In the genomic region with DNA sequence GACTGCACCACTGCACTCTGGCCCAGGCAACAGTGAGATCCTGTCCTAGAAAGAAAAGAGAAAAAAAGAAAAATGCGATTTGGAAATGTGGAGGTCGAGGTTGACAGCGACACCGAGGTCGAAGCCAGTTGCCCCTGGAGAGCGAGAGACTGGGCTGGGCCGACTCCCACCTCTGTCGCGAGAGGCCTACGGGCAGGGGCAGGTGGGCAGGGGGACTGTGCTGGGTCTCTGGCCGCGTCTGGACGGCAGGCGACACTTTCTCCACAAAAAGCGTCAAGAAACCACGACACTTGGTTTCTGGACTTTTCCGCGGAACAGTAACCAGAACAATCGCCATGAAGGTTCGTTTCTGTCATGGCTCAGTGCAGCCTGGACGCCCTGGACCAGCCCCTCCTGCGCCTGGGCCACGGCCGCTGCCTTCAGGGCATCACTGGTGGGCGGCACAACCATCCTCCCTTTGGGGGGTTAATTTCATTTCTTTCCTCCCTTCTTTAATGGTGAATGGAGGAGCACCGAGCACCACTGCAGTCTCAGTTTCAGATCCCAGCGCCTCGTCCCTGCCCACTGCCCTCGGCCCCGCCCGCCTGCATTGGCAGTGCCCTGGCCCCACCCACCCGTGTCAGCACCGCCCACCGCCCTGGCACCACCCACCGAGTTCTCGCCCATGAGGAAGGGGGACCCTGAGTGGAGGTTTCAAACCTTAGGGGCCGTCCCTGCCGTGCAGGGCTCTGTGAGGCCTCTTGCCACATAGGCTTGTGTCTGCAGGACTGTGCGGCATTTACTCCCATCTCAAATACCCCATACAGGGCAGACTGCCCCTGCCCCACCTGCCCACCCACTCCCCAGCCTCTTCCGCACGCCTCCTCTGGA, we compare ENCODE assay signal across 19 cellular contexts. TPM values are rescaled to one million over a fixed set of nuclear protein-coding genes. Genes with fewer than 3 reads are reported as not detected.
DNase-seq lines count a peak whose midpoint lies in the region; ATAC-seq and TF ChIP-seq lines count a peak whose summit lies in the region.
"Had no signal": no experiment of that assay in that cellular context is flagged by ENCODE, and none has a peak within 500 bp of the region (broad histone marks: within the 10 kb centered on the region; RNA-seq: fewer than 3 reads in every experiment).

No MANE protein-coding gene starts in this region.

- no peak overlapping the region for H3K4me3 Mint-ChIP-seq in stimulated activated memory B cell treated with anti-CD40 and anti-IgM and Interleukin-4, amounts not matched to agents 10 μg/mL and 1 μg/mL and 100 μg/mL, for 72 hours
- no peak overlapping the region for H3K4me3 Mint-ChIP-seq in activated naive CD8-positive, alpha-beta T cell treated with anti-CD3 and anti-CD28 coated beads for 36 hours
- H3K4me3 Mint-ChIP-seq: activated CD4-positive, alpha-beta memory T cell treated with anti-CD3 and anti-CD28 coated beads, Interleukin-2, amount 10 ng/mL, durations not matched to agents 7 days and 5 days; activated T-cell treated with anti-CD3 and anti-CD28 coated beads, Interleukin-2, amount 50 U/mL, for 72 hours; H9 had no signal

- in situ Hi-C loops in GM13977 (cut with MboI; ENCODE audit: low pct_unique_long_range_greater_than_20kb, low sequenced_read_pairs, unreplicated experiment): no loop called here

- DNase-seq in left ventricle myocardium superior (peak; percentile 23), right atrium auricular region (ENCODE audit: low spot score) (no peak), NOMO-1 treated with dmso at 0.1 percent for 144 hours (lab: John Stamatoyannopoulos, UW; ENCODE audit: unreplicated experiment) (peak; percentile 69), GM13977 (ENCODE audit: low spot score) (no peak), kidney tubule cell (ENCODE audit: low spot score) (no peak)
- DNase-seq in activated naive CD8-positive, alpha-beta T cell treated with anti-CD3 and anti-CD28 coated beads for 36 hours: no peak
- DNase-seq: activated CD4-positive, alpha-beta memory T cell treated with anti-CD3 and anti-CD28 coated beads, Interleukin-2, amount 10 ng/mL, durations not matched to agents 7 days and 5 days; activated T-cell treated with anti-CD3 and anti-CD28 coated beads, Interleukin-2, amount 50 U/mL, for 72 hours; dermis blood vessel endothelial cell; foreskin keratinocyte; H9; NCI-H1105; NCI-H510A treated with DMSO at 0.1 percent for 48 hours; SK-N-SH; uterus had no signal

- H3K36me3 ChIP-seq in right atrium auricular region: peaks cover 23% of the 10 kb centered on the region
- H3K36me3 ChIP-seq: uterus had no signal

- intact Hi-C loops in left ventricle myocardium superior (cut with micrococcal nuclease): no loop called here

- ATAC-seq in left ventricle myocardium superior (no peak), esophagus mucosa (peak; percentile 1)
- ATAC-seq in stimulated activated memory B cell treated with anti-CD40 and anti-IgM and Interleukin-4, amounts not matched to agents 10 μg/mL and 1 μg/mL and 100 μg/mL, for 72 hours: peak; percentile 79
- ATAC-seq: foreskin keratinocyte had no signal

- peaks cover 0 to 11% of the 10 kb centered on the region in 2 donors for H3K9me3 ChIP-seq in right atrium auricular region
- H3K9me3 ChIP-seq: SK-N-SH, uterus had no signal

- no peak for TF ChIP-seq CTCF in right atrium auricular region (IDR thresholded peaks at IDR 0.05)
- TF ChIP-seq CTCF in GM13977 (IDR thresholded peaks at IDR 0.05; ENCODE audit: extremely low read depth, insufficient read depth, missing control alignments): no peak

- no peaks in the 10 kb centered on the region for H3K27me3 Mint-ChIP-seq in stimulated activated memory B cell treated with anti-CD40 and anti-IgM and Interleukin-4, amounts not matched to agents 10 μg/mL and 1 μg/mL and 100 μg/mL, for 72 hours
- H3K27me3 Mint-ChIP-seq in activated naive CD8-positive, alpha-beta T cell treated with anti-CD3 and anti-CD28 coated beads for 36 hours: no peaks in the 10 kb centered on the region
- H3K27me3 Mint-ChIP-seq: activated CD4-positive, alpha-beta memory T cell treated with anti-CD3 and anti-CD28 coated beads, Interleukin-2, amount 10 ng/mL, durations not matched to agents 7 days and 5 days had no signal

- no peak overlapping the region for H3K27ac ChIP-seq in right atrium auricular region
- H3K27ac ChIP-seq: foreskin keratinocyte, uterus had no signal

- H3K9me3 Mint-ChIP-seq in stimulated activated memory B cell treated with anti-CD40 and anti-IgM and Interleukin-4, amounts not matched to agents 10 μg/mL and 1 μg/mL and 100 μg/mL, for 72 hours: peaks cover 12% of the 10 kb centered on the region
- no peaks in the 10 kb centered on the region for H3K9me3 Mint-ChIP-seq in activated naive CD8-positive, alpha-beta T cell treated with anti-CD3 and anti-CD28 coated beads for 36 hours

- H3K4me1 Mint-ChIP-seq in stimulated activated memory B cell treated with anti-CD40 and anti-IgM and Interleukin-4, amounts not matched to agents 10 μg/mL and 1 μg/mL and 100 μg/mL, for 72 hours: peaks cover 36% of the 10 kb centered on the region
- H3K4me1 Mint-ChIP-seq in activated naive CD8-positive, alpha-beta T cell treated with anti-CD3 and anti-CD28 coated beads for 36 hours: no peaks in the 10 kb centered on the region
- H3K4me1 Mint-ChIP-seq: activated CD4-positive, alpha-beta memory T cell treated with anti-CD3 and anti-CD28 coated beads, Interleukin-2, amount 10 ng/mL, durations not matched to agents 7 days and 5 days; H9 had no signal

- H3K36me3 Mint-ChIP-seq in stimulated activated memory B cell treated with anti-CD40 and anti-IgM and Interleukin-4, amounts not matched to agents 10 μg/mL and 1 μg/mL and 100 μg/mL, for 72 hours: peaks cover 48% of the 10 kb centered on the region
- H3K36me3 Mint-ChIP-seq in activated naive CD8-positive, alpha-beta T cell treated with anti-CD3 and anti-CD28 coated beads for 36 hours: peaks cover 20% of the 10 kb centered on the region

- H3K4me1 ChIP-seq in right atrium auricular region: peaks cover 0 to 31% of the 10 kb centered on the region in 2 donors
- H3K4me1 ChIP-seq: foreskin keratinocyte had no signal

- H3K27me3 ChIP-seq in right atrium auricular region: no peaks in the 10 kb centered on the region
- H3K27me3 ChIP-seq: uterus had no signal

- H3K4me3 ChIP-seq in right atrium auricular region: no peak overlapping the region
- H3K4me3 ChIP-seq: K562, uterus had no signal

- H3K27ac Mint-ChIP-seq in stimulated activated memory B cell treated with anti-CD40 and anti-IgM and Interleukin-4, amounts not matched to agents 10 μg/mL and 1 μg/mL and 100 μg/mL, for 72 hours: no peak overlapping the region
- no peak overlapping the region for H3K27ac Mint-ChIP-seq in activated naive CD8-positive, alpha-beta T cell treated with anti-CD3 and anti-CD28 coated beads for 36 hours
- H3K27ac Mint-ChIP-seq: activated CD4-positive, alpha-beta memory T cell treated with anti-CD3 and anti-CD28 coated beads, Interleukin-2, amount 10 ng/mL, durations not matched to agents 7 days and 5 days; activated T-cell treated with anti-CD3 and anti-CD28 coated beads, Interleukin-2, amount 50 U/mL, for 72 hours had no signal

RNA-seq across cellular contexts. Expression of gene CDH15, which starts 18.5 kb away (rescaled TPM):
- not detected for total RNA-seq in left ventricle myocardium superior
- total RNA-seq in right atrium auricular region: not detected
- not detected for total RNA-seq in esophagus mucosa
- not detected for total RNA-seq in activated naive CD8-positive, alpha-beta T cell treated with anti-CD3 and anti-CD28 coated beads for 36 hours
- total RNA-seq: activated CD4-positive, alpha-beta memory T cell treated with anti-CD3 and anti-CD28 coated beads, Interleukin-2, amount 10 ng/mL, durations not matched to agents 7 days and 5 days; activated T-cell treated with anti-CD3 and anti-CD28 coated beads, Interleukin-2, amount 50 U/mL, for 72 hours; dermis blood vessel endothelial cell; foreskin keratinocyte; subcutaneous adipose tissue had no signal

RNA-seq across cellular contexts. Expression of gene SLC22A31, which starts 47.3 kb away (rescaled TPM):
- total RNA-seq in left ventricle myocardium superior (not detected), right atrium auricular region (under 1 TPM in 1 of 2 donors, not detected in 1; 0.75 TPM), esophagus mucosa (not detected)
- total RNA-seq in activated naive CD8-positive, alpha-beta T cell treated with anti-CD3 and anti-CD28 coated beads for 36 hours: not detected
- total RNA-seq: dermis blood vessel endothelial cell, foreskin keratinocyte, subcutaneous adipose tissue, uterus had no signal

RNA-seq across cellular contexts. Expression of gene ACSF3, which starts 59.4 kb away (rescaled TPM):
- 22.5 TPM for total RNA-seq in left ventricle myocardium superior
- total RNA-seq in right atrium auricular region: 10 to 100 TPM; 13.4 to 15.9 TPM
- total RNA-seq in esophagus mucosa: 14.1 TPM
- total RNA-seq in activated naive CD8-positive, alpha-beta T cell treated with anti-CD3 and anti-CD28 coated beads for 36 hours: 10 to 100 TPM; 32.1 to 38.4 TPM

Comparison
In these comparisons a context has a peak if more than half of its experiments do, and no peak if none do; other contexts are left out.
1. DNase-seq: peak in left ventricle myocardium superior (single experiment) and NOMO-1 treated with dmso at 0.1 percent for 144 hours (single experiment); none in right atrium auricular region (single experiment), GM13977 (single experiment), kidney tubule cell (single experiment) and activated naive CD8-positive, alpha-beta T cell treated with anti-CD3 and anti-CD28 coated beads for 36 hours (single experiment).